In genomic region chr9:98775831-98776441, GRCh38 we compare ENCODE assay signal across 10 cellular contexts. TPM values are rescaled to one million over a fixed set of nuclear protein-coding genes. Genes with fewer than 3 reads are reported as not detected.
DNase-seq lines count a peak whose midpoint lies in the region; ATAC-seq and TF ChIP-seq lines count a peak whose summit lies in the region.
"Had no signal": no experiment of that assay in that cellular context is flagged by ENCODE, and none has a peak within 500 bp of the region (broad histone marks: within the 10 kb centered on the region; RNA-seq: fewer than 3 reads in every experiment).

No MANE protein-coding gene starts in this region.

- no peak overlapping the region for H3K27ac Mint-ChIP-seq in immature natural killer cell
- no peak overlapping the region for H3K27ac Mint-ChIP-seq in stimulated activated effector memory CD8-positive, alpha-beta T cell treated with anti-CD3 and anti-CD28 coated beads, Interleukin-12 subunit alpha, Interleukin-12 subunit beta, amount 100 ng/mL, for 72 hours
- H3K27ac Mint-ChIP-seq: T-helper 1 cell treated with Interleukin-12 subunit alpha and Interleukin-12 subunit beta and Interleukin-4 antibody, amounts not matched to agents 30 μg/mL and 1 μg/mL, for 36 hours had no signal

- H4K20me1 ChIP-seq in GM23248 (ENCODE audit: insufficient read depth) = no peaks in the 10 kb centered on the region

- H3K9me2 ChIP-seq in GM23248 (ENCODE audit: insufficient read depth) = no peaks in the 10 kb centered on the region

- H3K27me3 ChIP-seq in GM23248 (replicated peaks; ENCODE audit: insufficient read depth) = no peaks in the 10 kb centered on the region

- H3K4me2 ChIP-seq in GM23248 (ENCODE audit: unreplicated experiment) = no peak overlapping the region

- H3K36me3 ChIP-seq in GM23248 (ENCODE audit: low read depth) = peaks cover 12% of the 10 kb centered on the region; the same call in 1 of the 2 replicates
- H3K36me3 ChIP-seq: neutrophil had no signal

- in situ Hi-C loops in Caki2 (cut with HindIII; ENCODE audit: low pct_unique_long_range_greater_than_20kb, low sequenced_read_pairs) (no loop called here), GM23248 (cut with MboI) (no loop called here), astrocyte of the spinal cord (cut with HindIII; ENCODE audit: low sequenced_read_pairs) (no loop called here)

- peaks cover 13 to 24% (median 14%) of the 10 kb centered on the region in 3 donors for H3K36me3 Mint-ChIP-seq in immature natural killer cell
- H3K36me3 Mint-ChIP-seq in stimulated activated effector memory CD8-positive, alpha-beta T cell treated with anti-CD3 and anti-CD28 coated beads, Interleukin-12 subunit alpha, Interleukin-12 subunit beta, amount 100 ng/mL, for 72 hours = peaks cover 14% of the 10 kb centered on the region

- DNase-seq in Caki2 (ENCODE audit: low read depth) (peak; percentile 43), GM23248 (peak; percentile 75), NCI-H748 (lab: John Stamatoyannopoulos, UW; ENCODE audit: unreplicated experiment) (peak; percentile 79), astrocyte of the spinal cord (ENCODE audit: low read depth, low spot score) (peak; percentile 73), immature natural killer cell (peak; percentile 12 to 28 (median 25)), cortex of kidney (lab: John Stamatoyannopoulos, UW) (no peak)
- DNase-seq in stimulated activated effector memory CD8-positive, alpha-beta T cell treated with anti-CD3 and anti-CD28 coated beads, Interleukin-12 subunit alpha, Interleukin-12 subunit beta, amount 100 ng/mL, for 72 hours (ENCODE audit: low spot score in 2 of 2) = peak; percentile 25 to 64

- ATAC-seq in stimulated activated effector memory CD8-positive, alpha-beta T cell treated with anti-CD3 and anti-CD28 coated beads, Interleukin-12 subunit alpha, Interleukin-12 subunit beta, amount 100 ng/mL, for 72 hours = peak; percentile 33
- no peak for ATAC-seq in HG03342 (IDR thresholded peaks at IDR 0.05; ENCODE audit: unreplicated experiment)

- no peak overlapping the region for H3K9ac ChIP-seq in GM23248

- H3K27ac ChIP-seq in GM23248 = no peak overlapping the region
- H3K27ac ChIP-seq: neutrophil had no signal

- WGBS in GM23248 (ENCODE audit: low coverage in 1 of 2, low lambda C conversion rate in 2 of 2, missing lambda C conversion rate in 2 of 2), 2 experiments = 31 to 33% methylated on average over 8 of the region's 8 CpGs

- H3K4me1 ChIP-seq in GM23248 (ENCODE audit: insufficient read depth) = no peaks in the 10 kb centered on the region

- H3K9me3 ChIP-seq in GM23248 (ENCODE audit: low read depth) = no peaks in the 10 kb centered on the region
- H3K9me3 ChIP-seq: neutrophil had no signal

- peak; percentile 80 for TF ChIP-seq CTCF in astrocyte of the spinal cord (IDR thresholded peaks at IDR 0.05; ENCODE audit: low read depth, low read length)

- no peaks in the 10 kb centered on the region for H3K4me1 Mint-ChIP-seq in immature natural killer cell
- H3K4me1 Mint-ChIP-seq in stimulated activated effector memory CD8-positive, alpha-beta T cell treated with anti-CD3 and anti-CD28 coated beads, Interleukin-12 subunit alpha, Interleukin-12 subunit beta, amount 100 ng/mL, for 72 hours = no peaks in the 10 kb centered on the region

- no peaks in the 10 kb centered on the region for H3F3A ChIP-seq in GM23248 (ENCODE audit: insufficient read depth)

- H3K27me3 Mint-ChIP-seq in immature natural killer cell (ENCODE audit: low read depth in 3 of 3) = peaks cover 0 to 2% (median 0%) of the 10 kb centered on the region in 3 donors

- no peak overlapping the region for H3K4me3 Mint-ChIP-seq in immature natural killer cell
- H3K4me3 Mint-ChIP-seq in stimulated activated effector memory CD8-positive, alpha-beta T cell treated with anti-CD3 and anti-CD28 coated beads, Interleukin-12 subunit alpha, Interleukin-12 subunit beta, amount 100 ng/mL, for 72 hours = no peak overlapping the region
- H3K4me3 Mint-ChIP-seq: T-helper 1 cell treated with Interleukin-12 subunit alpha and Interleukin-12 subunit beta and Interleukin-4 antibody, amounts not matched to agents 30 μg/mL and 1 μg/mL, for 36 hours had no signal

- H3K79me2 ChIP-seq in GM23248 (ENCODE audit: insufficient read depth) = no peaks in the 10 kb centered on the region

- no peaks in the 10 kb centered on the region for H3K9me3 Mint-ChIP-seq in immature natural killer cell
- H3K9me3 Mint-ChIP-seq in stimulated activated effector memory CD8-positive, alpha-beta T cell treated with anti-CD3 and anti-CD28 coated beads, Interleukin-12 subunit alpha, Interleukin-12 subunit beta, amount 100 ng/mL, for 72 hours = no peaks in the 10 kb centered on the region
- H3K9me3 Mint-ChIP-seq: T-helper 1 cell treated with Interleukin-12 subunit alpha and Interleukin-12 subunit beta and Interleukin-4 antibody, amounts not matched to agents 30 μg/mL and 1 μg/mL, for 36 hours had no signal

- no peak overlapping the region for H2AFZ ChIP-seq in GM23248

- no peak overlapping the region for H3K4me3 ChIP-seq in GM23248
- H3K4me3 ChIP-seq in astrocyte of the spinal cord (ENCODE audit: low read depth, low read length) = no peak overlapping the region

RNA-seq across cellular contexts. Expression of gene ANKS6, which starts 20.4 kb away (rescaled TPM):
- total RNA-seq in Caki2 (2014; rRNA removed; shearing (Covaris generic); ENCODE audit: low replicate concordance) = 60.9 and 106 TPM in 2 replicates
- total RNA-seq in GM23248 (2014; rRNA removed; shearing (Covaris generic)) = 14.4 and 26.4 TPM in 2 replicates
- polyA plus RNA-seq in GM23248 (2016; fragmentation: Nextera tagmentation; extraction: Ambion mirVana) = 6.1 and 7.1 TPM in 2 replicates
- 1 to 10 TPM; 2.6 to 3.7 (median 3.2) TPM for polyA plus RNA-seq in immature natural killer cell

RNA-seq across cellular contexts. Expression of gene GALNT12, which starts 31.5 kb away (rescaled TPM):
- 75.9 and 110 TPM in 2 replicates for total RNA-seq in Caki2 (2014; rRNA removed; shearing (Covaris generic); ENCODE audit: low replicate concordance)
- 7.8 and 10.1 TPM in 2 replicates for total RNA-seq in GM23248 (2014; rRNA removed; shearing (Covaris generic))
- 0.74 and 1.5 TPM in 2 replicates for polyA plus RNA-seq in GM23248 (2016; fragmentation: Nextera tagmentation; extraction: Ambion mirVana)
- polyA plus RNA-seq in immature natural killer cell = 1 to 10 TPM; 1.7 to 4.3 (median 4.2) TPM
